7 cellular contexts compared by ENCODE assay signal in the genomic region with DNA sequence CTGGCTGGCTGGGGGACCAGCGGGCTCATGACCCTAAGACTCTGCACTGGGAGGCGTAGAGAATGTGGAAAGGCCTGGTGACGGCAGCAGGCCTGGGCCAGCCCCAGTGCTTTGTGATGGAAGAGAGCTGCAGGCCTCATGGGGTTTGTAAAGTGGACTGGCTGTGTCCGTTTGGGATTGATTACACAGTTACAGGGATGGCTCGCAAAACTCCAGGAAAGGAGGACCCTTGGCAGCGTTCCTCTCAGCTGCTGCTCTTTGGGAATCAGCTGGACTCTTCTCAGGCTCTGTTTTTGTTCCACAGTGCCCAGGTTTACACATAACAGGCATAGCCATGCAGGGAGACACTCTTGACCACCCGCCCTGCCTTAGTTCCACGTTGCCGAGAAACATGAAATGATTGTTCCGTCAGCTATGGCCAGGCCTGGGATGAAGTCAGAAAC.
DNase-seq lines count a peak whose midpoint lies in the region; FAIRE-seq and TF ChIP-seq lines count a peak whose summit lies in the region.

No MANE protein-coding gene starts in this region.

- peak overlapping the region; percentile 20; the same call in 1 of the 2 replicates for H2BK5ac ChIP-seq in H1 (ENCODE audit: low read depth, low read length)
- no peak overlapping the region for H2BK5ac ChIP-seq in mesendoderm (ENCODE audit: low read length)

- FAIRE-seq in H1 (lab: Jason Lieb, UNC), result peak; percentile 81

- TF ChIP-seq CTCF in H1 (IDR thresholded peaks at IDR 0.05; ENCODE audit: control extremely low read depth in 1 of 3, insufficient read depth in 1 of 3, low read depth in 1 of 3, low read length in 3 of 3) (no peak), type B pancreatic cell (conservative IDR thresholded peaks at IDR 0.05) (no peak)

- H3K9ac ChIP-seq in H1 (replicated peaks in 1 of 4; ENCODE audit: extremely low read depth in 1 of 4, low read depth in 3 of 4, low read length in 3 of 4) (no peak overlapping the region; a peak in 1 of 7 replicates), mesendoderm (ENCODE audit: low read length) (no peak overlapping the region)

- no peak overlapping the region for H3K4me3 ChIP-seq in H1 (ENCODE audit: extremely low read depth in 1 of 4, insufficient read depth in 2 of 4, low read depth in 3 of 4, low read length in 4 of 4)
- H3K4me3 ChIP-seq in mesendoderm (ENCODE audit: low read length), result no peak overlapping the region

- CTCF ChIA-PET in H1 (lab: Charles Lee; ENCODE audit: partially characterized antibody), result interaction anchor here (1.4 to 3.3 kb wide), 3 partner anchors 9 to 13 kb away, joined by 5 to 17 read pairs (median 9); no protein-coding TSS in a partner anchor

- peaks cover 4% of the 10 kb centered on the region for H3K36me3 Mint-ChIP-seq in type B pancreatic cell

- POLR2A ChIA-PET in H1 (lab: Charles Lee; ENCODE audit: partially characterized antibody), result no interaction called here

- TF ChIP-seq EP300 in H1 (IDR thresholded peaks at IDR 0.05; ENCODE audit: borderline replicate concordance in 1 of 2, low read depth in 2 of 2, low read length in 2 of 2), result no peak

- H2AK5ac ChIP-seq in H1 (ENCODE audit: low read depth, low read length) (no peak overlapping the region), mesendoderm (ENCODE audit: low read length) (no peak overlapping the region)

- H3K4me1 ChIP-seq in H1 (replicated peaks in 1 of 4; ENCODE audit: control insufficient read depth in 3 of 4, insufficient read depth in 4 of 4, low read length in 3 of 4), result peaks cover 5 to 12% (median 8%) of the 10 kb centered on the region in 4 experiments
- peaks cover 14% of the 10 kb centered on the region for H3K4me1 ChIP-seq in mesendoderm (ENCODE audit: control insufficient read depth, low read depth, low read length)

- H3K36me3 ChIP-seq in H1 (ENCODE audit: control insufficient read depth in 2 of 4, insufficient read depth in 4 of 4, low read length in 3 of 4) (no peaks in the 10 kb centered on the region), mesendoderm (ENCODE audit: control insufficient read depth, insufficient read depth, low read length) (no peaks in the 10 kb centered on the region)

- DNase-seq in NCI-H2227 treated with DMSO at 0.1 percent for 48 hours (lab: John Stamatoyannopoulos, UW) (peak; percentile 67), H1 (ENCODE audit: low read depth in 1 of 2, low spot score in 2 of 2) (peak in 1 of 2 experiments; percentile 61), mesendoderm (peak; percentile 66), type B pancreatic cell (ENCODE audit: extremely low spot score, unreplicated experiment) (no peak), GF-D8 (lab: John Stamatoyannopoulos, UW) (no peak), NCI-H774 (lab: John Stamatoyannopoulos, UW) (no peak), KG1 (lab: John Stamatoyannopoulos, UW) (no peak)

- TF ChIP-seq RAD21 in H1 (IDR thresholded peaks at IDR 0.05 in 1 of 2, conservative IDR thresholded peaks at IDR 0.05 in 1 of 2; ENCODE audit: low read depth in 2 of 2, low read length in 2 of 2), result no peak

- H4K91ac ChIP-seq in H1 (replicated peaks; ENCODE audit: insufficient read length, low read length), result no peak overlapping the region

- H3K27me3 ChIP-seq in H1 (replicated peaks in 1 of 4; ENCODE audit: control insufficient read depth in 3 of 4, extremely low read depth in 1 of 4, insufficient read depth in 3 of 4, low read length in 3 of 4) (no peaks in the 10 kb centered on the region), mesendoderm (ENCODE audit: insufficient read depth, low read length, poor library complexity) (no peaks in the 10 kb centered on the region)

- H3K4ac ChIP-seq in H1 (replicated peaks; ENCODE audit: insufficient read length, low read depth, low read length) (no peak overlapping the region), mesendoderm (ENCODE audit: low read depth, low read length) (no peak overlapping the region)

- H3K56ac ChIP-seq in H1 (replicated peaks; ENCODE audit: insufficient read length, low read depth, low read length), result no peak overlapping the region
- H3K56ac ChIP-seq in mesendoderm (ENCODE audit: low read length), result peak overlapping the region; percentile 57

- H4K5ac ChIP-seq in H1 (ENCODE audit: insufficient read length, low read depth, low read length), result no peak overlapping the region
- no peak overlapping the region for H4K5ac ChIP-seq in mesendoderm (ENCODE audit: low read length)

- H2BK12ac ChIP-seq in H1 (ENCODE audit: low read depth, low read length), result peak overlapping the region; percentile 29; the same call in 1 of the 2 replicates

- H4K20me1 ChIP-seq in H1 (replicated peaks in 1 of 2; ENCODE audit: control insufficient read depth in 1 of 2, insufficient read depth in 2 of 2, low read length in 2 of 2), result no peaks in the 10 kb centered on the region

- no peaks in the 10 kb centered on the region for H3K9me3 ChIP-seq in H1 (ENCODE audit: insufficient read depth in 2 of 2, low read depth in 1 of 2, low read length in 1 of 2)

- H3K27me3 Mint-ChIP-seq in type B pancreatic cell, result no peaks in the 10 kb centered on the region

- peaks cover 2% of the 10 kb centered on the region; the same call in 1 of the 2 replicates for H3K79me1 ChIP-seq in H1 (ENCODE audit: low read depth, low read length)
- peaks cover 4% of the 10 kb centered on the region for H3K79me1 ChIP-seq in mesendoderm (ENCODE audit: low read length)

- H3K23ac ChIP-seq in H1 (ENCODE audit: insufficient read length) (no peak overlapping the region), mesendoderm (ENCODE audit: low read length) (no peak overlapping the region)

- H3K9me3 Mint-ChIP-seq in type B pancreatic cell, result peaks cover 4% of the 10 kb centered on the region

- H3K4me3 Mint-ChIP-seq in type B pancreatic cell, result no peak overlapping the region

- peaks cover 45% of the 10 kb centered on the region for H3K4me1 Mint-ChIP-seq in type B pancreatic cell (ENCODE audit: unreplicated experiment)

- H3K27ac ChIP-seq in H1 (ENCODE audit: low read depth, low read length), result peak overlapping the region; percentile 2; the same call in 1 of the 2 replicates
- H3K27ac ChIP-seq in mesendoderm (ENCODE audit: low read depth, low read length), result no peak overlapping the region

- H4K8ac ChIP-seq in H1 (ENCODE audit: extremely low read depth, insufficient read depth, low read length), result no peak overlapping the region; the same call in 1 of the 2 replicates
- peak overlapping the region; percentile 16 for H4K8ac ChIP-seq in mesendoderm (ENCODE audit: low read depth, low read length)

- peak overlapping the region; percentile 30 to 31; a peak in 3 of 4 replicates for H3K4me2 ChIP-seq in H1 (ENCODE audit: insufficient read depth in 1 of 2, low read depth in 2 of 2, low read length in 2 of 2)
- H3K4me2 ChIP-seq in mesendoderm (ENCODE audit: low read length), result no peak overlapping the region

- H2BK15ac ChIP-seq in H1 (ENCODE audit: low read length) (no peak overlapping the region), mesendoderm (replicated peaks; ENCODE audit: low read depth) (no peak overlapping the region)

- no peak for TF ChIP-seq POLR2A in H1 (IDR thresholded peaks at IDR 0.05; ENCODE audit: control extremely low read depth in 1 of 2, low read depth in 2 of 2, low read length in 2 of 2)

- no peaks in the 10 kb centered on the region for H3K23me2 ChIP-seq in H1 (ENCODE audit: low read depth, low read length)

- 49% methylated on average over 10 of the region's 10 CpGs; no CpG with 5 or more reads in 1 of the 2 experiments for WGBS in H1 (ENCODE audit: extremely low coverage in 1 of 2, insufficient coverage in 1 of 2, insufficient read length in 1 of 2, insufficient replicate concordance in 2 of 2, low coverage in 1 of 2, low lambda C conversion rate in 2 of 2, missing lambda C conversion rate in 1 of 2), 2 experiments
- no CpG with 5 or more reads among the region's 10 CpGs for WGBS in mesendoderm (ENCODE audit: extremely low coverage, insufficient coverage, low lambda C conversion rate)

- H3K18ac ChIP-seq in H1 (ENCODE audit: extremely low read depth, low read length), result no peak overlapping the region
- no peak overlapping the region for H3K18ac ChIP-seq in mesendoderm (ENCODE audit: low read length)

- H2BK120ac ChIP-seq in H1 (replicated peaks; ENCODE audit: low read depth, low read length), result no peak overlapping the region
- no peak overlapping the region for H2BK120ac ChIP-seq in mesendoderm (ENCODE audit: low read depth, low read length)

- no peak overlapping the region for H2BK20ac ChIP-seq in H1 (ENCODE audit: low read length)

- H3K14ac ChIP-seq in H1 (ENCODE audit: insufficient read length), result no peak overlapping the region

- peak overlapping the region; percentile 82 for H3K27ac Mint-ChIP-seq in type B pancreatic cell

- H3K79me2 ChIP-seq in H1 (ENCODE audit: control insufficient read depth in 1 of 2, insufficient read depth in 2 of 2, low read length in 2 of 2) (peaks cover 0 to 10% of the 10 kb centered on the region in 2 experiments; a peak in 1 of 4 replicates), mesendoderm (ENCODE audit: control insufficient read depth, insufficient read depth, low read length) (no peaks in the 10 kb centered on the region)

- no peak overlapping the region for H2AFZ ChIP-seq in H1 (ENCODE audit: low read length)

TF ChIP-seq in H1, 55 proteins besides CTCF, POLR2A, EP300 and RAD21:
- TF ChIP-seq TAF1 (IDR thresholded peaks at IDR 0.05; ENCODE audit: low read depth, low read length) (no peak), TEAD4 (IDR thresholded peaks at IDR 0.05; ENCODE audit: low read depth, low read length) (peak; percentile 44; the same call in 1 of the 2 replicates), CREB1 (IDR thresholded peaks at IDR 0.05) (peak; percentile 83), GABPA (IDR thresholded peaks at IDR 0.05; ENCODE audit: borderline replicate concordance, insufficient read depth, low read length) (no peak)

Comparison
In these comparisons a context has a peak if more than half of its experiments do, and no peak if none do; other contexts are left out.
1. DNase-seq: peak in NCI-H2227 treated with DMSO at 0.1 percent for 48 hours (single experiment) and mesendoderm (single experiment); none in type B pancreatic cell (single experiment), GF-D8 (single experiment), NCI-H774 (single experiment) and KG1 (single experiment).